Comparison of ENCODE assay signal across 8 cellular contexts in genomic region chrX:119565110-119565663, GRCh38. TPM values are rescaled to one million over a fixed set of nuclear protein-coding genes. Genes with fewer than 3 reads are reported as not detected.
DNase-seq lines count a peak whose midpoint lies in the region; ATAC-seq and TF ChIP-seq lines count a peak whose summit lies in the region.

Gene STEEP1, minus strand, starts transcription at chrX:119565409. Its CDS starts 54 bp downstream, at chrX:119565355.

- peak within 1 kb of the TSS; percentile 4 for H3K27ac ChIP-seq in CD4-positive, alpha-beta T cell (ENCODE audit: low read depth, low read length)
- peak within 1 kb of the TSS; percentile 72 for H3K27ac ChIP-seq in effector memory CD4-positive, alpha-beta T cell (ENCODE audit: insufficient read depth, low read length, poor library complexity, severe bottlenecking)

- POLR2A ChIA-PET in CD4-positive, alpha-beta T cell (lab: Charles Lee) = interaction anchor here (0.5 to 2.4 kb wide), 2 partner anchors 9 to 30 kb away, joined by 5 to 23 read pairs; partner anchors contain the start of gene UBE2A

- DNase-seq in CD4-positive, alpha-beta T cell = peak; percentile 67 to 84 (median 80)
- DNase-seq in HT-29 (ENCODE audit: low spot score) (peak; percentile 92), lung microvascular endothelial cell (ENCODE audit: low read depth in 2 of 2) (peak; percentile 87 to 93)
- DNase-seq in NK-92 treated with Interleukin-12 subunit alpha and Interleukin-12 subunit beta, amount 100 ng/mL, for 24 hours (lab: John Stamatoyannopoulos, UW) = peak; percentile 68
- DNase-seq in activated CD8-positive, alpha-beta memory T cell treated with anti-CD3 and anti-CD28 coated beads for 1 hour (ENCODE audit: extremely low read depth in 1 of 2, low read depth in 1 of 2) = peak; percentile 73 to 75
- DNase-seq in effector memory CD4-positive, alpha-beta T cell = peak; percentile 70 to 80 (median 70)
- peak; percentile 55 to 76 (median 73) for DNase-seq in stimulated activated CD4-positive, alpha-beta T cell treated with anti-CD3 and anti-CD28 coated beads, TNF-alpha, amount 100 ng/mL, for 4 hours (ENCODE audit: low read depth in 3 of 3)

- H3K27ac Mint-ChIP-seq in CD4-positive, alpha-beta T cell = peak within 1 kb of the TSS; percentile 94

- H3K36me3 ChIP-seq in effector memory CD4-positive, alpha-beta T cell (ENCODE audit: control insufficient read depth, insufficient read depth, low read length) = no peaks in the 10 kb centered on the region

- CTCF ChIA-PET in CD4-positive, alpha-beta T cell (lab: Charles Lee) = interaction anchor here (1.3 to 1.6 kb wide), 2 partner anchors 8 to 10 kb away, joined by 3 read pairs; no protein-coding TSS in a partner anchor

- peaks cover 16% of the 10 kb centered on the region for H3K36me3 Mint-ChIP-seq in CD4-positive, alpha-beta T cell (ENCODE audit: low read depth)

- peak within 1 kb of the TSS; percentile 65 for H3K4me3 ChIP-seq in effector memory CD4-positive, alpha-beta T cell (ENCODE audit: insufficient read depth, low read depth, low read length, poor library complexity, severe bottlenecking)

- H3K4me1 ChIP-seq in effector memory CD4-positive, alpha-beta T cell (ENCODE audit: control insufficient read depth, insufficient read depth, low read length, poor library complexity, severe bottlenecking) = no peaks in the 10 kb centered on the region

- intact Hi-C loops in CD4-positive, alpha-beta T cell (cut with DNase I, micrococcal nuclease) = loop anchor here (1.0 to 5.0 kb wide), 2 partner anchors 9 to 98 kb away; partner anchors contain the start of genes SLC25A5 (in 1 of the 2) and UBE2A (in 1 of the 2)

- no peak for TF ChIP-seq CTCF in CD4-positive, alpha-beta T cell (IDR thresholded peaks at IDR 0.05)

- H3K9me3 ChIP-seq in CD4-positive, alpha-beta T cell (ENCODE audit: control insufficient read depth, low read length) = no peaks in the 10 kb centered on the region
- no peaks in the 10 kb centered on the region for H3K9me3 ChIP-seq in effector memory CD4-positive, alpha-beta T cell (ENCODE audit: control insufficient read depth, low read length)

- H3K4me1 Mint-ChIP-seq in CD4-positive, alpha-beta T cell (ENCODE audit: low read depth) = peaks cover 24% of the 10 kb centered on the region

- peak; percentile 96 for ATAC-seq in CD4-positive, alpha-beta T cell (ENCODE audit: poor library complexity)
- peak; percentile 65 for ATAC-seq in GM19468 (IDR thresholded peaks at IDR 0.05; ENCODE audit: extremely low read depth, unreplicated experiment)

- H3K9me3 Mint-ChIP-seq in CD4-positive, alpha-beta T cell = no peaks in the 10 kb centered on the region

- no peaks in the 10 kb centered on the region for H3K27me3 Mint-ChIP-seq in CD4-positive, alpha-beta T cell

- no peaks in the 10 kb centered on the region for H3K27me3 ChIP-seq in CD4-positive, alpha-beta T cell (ENCODE audit: control insufficient read depth, insufficient read depth, low read length)
- H3K27me3 ChIP-seq in effector memory CD4-positive, alpha-beta T cell (replicated peaks; ENCODE audit: control insufficient read depth, insufficient read depth, low read length, poor library complexity, severe bottlenecking) = no peaks in the 10 kb centered on the region

- peak within 1 kb of the TSS; percentile 97 for H3K4me3 Mint-ChIP-seq in CD4-positive, alpha-beta T cell

RNA-seq across cellular contexts. Expression of gene STEEP1, which starts in this region (rescaled TPM):
- total RNA-seq in CD4-positive, alpha-beta T cell = 10 to 100 TPM; 25.1 to 27.0 TPM
- total RNA-seq in HT-29 (2014; rRNA removed; shearing (Covaris generic)) = 38.0 and 38.3 TPM in 2 replicates
- 28.8 and 35.1 TPM in 2 replicates for total RNA-seq in lung microvascular endothelial cell

Comparison
In these comparisons a context has a peak if more than half of its experiments do, and no peak if none do; other contexts are left out.
1. Peak in every context shown above with its lines: DNase-seq, ATAC-seq, H3K4me3 ChIP-seq and H3K27ac ChIP-seq.